In the genomic region with DNA sequence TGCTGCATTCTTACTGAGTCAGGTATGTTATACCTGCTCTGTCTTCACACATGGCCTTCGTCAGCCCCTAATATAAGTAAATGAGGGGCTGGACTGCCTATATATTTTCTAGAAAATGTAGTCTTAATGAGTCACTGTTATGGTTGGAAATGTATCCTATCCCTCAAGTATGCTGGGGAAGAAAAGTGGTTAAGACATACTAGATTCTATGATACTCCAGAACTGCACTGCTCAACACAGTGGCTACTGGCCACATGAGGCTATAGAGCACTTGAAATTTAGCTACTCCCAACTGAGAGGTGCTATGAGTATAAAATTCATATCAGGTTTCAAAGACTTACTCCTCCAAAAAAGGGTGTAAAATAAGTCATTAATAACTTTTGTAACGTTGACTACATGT, we compare ENCODE assay signal across 29 cellular contexts.
"Had no signal": no experiment of that assay in that cellular context is flagged by ENCODE, and none has a peak within 500 bp of the region (broad histone marks: within the 10 kb centered on the region; RNA-seq: fewer than 3 reads in every experiment).

No MANE protein-coding gene starts in this region.

- H3K27ac Mint-ChIP-seq: immature natural killer cell; memory B cell; stimulated activated memory B cell treated with anti-CD40 and anti-IgM and Interleukin-4, amounts not matched to agents 10 μg/mL and 1 μg/mL and 100 μg/mL, for 72 hours; type B pancreatic cell had no signal

- H3K4me1 Mint-ChIP-seq: immature natural killer cell; neural crest cell; stimulated activated memory B cell treated with anti-CD40 and anti-IgM and Interleukin-4, amounts not matched to agents 10 μg/mL and 1 μg/mL and 100 μg/mL, for 72 hours had no signal

- H3K27ac ChIP-seq: dorsolateral prefrontal cortex, heart right ventricle, prostate gland, right atrium auricular region, testis, tibial artery had no signal

- H3K27me3 ChIP-seq: right atrium auricular region, testis, tibial artery had no signal

- H3K36me3 Mint-ChIP-seq: immature natural killer cell; memory B cell; natural killer cell treated with Interleukin-12 subunit alpha and Interleukin-12 subunit beta and Interleukin-15 and Interleukin-18, amount 100 ng/mL, for 72 hours; stimulated activated memory B cell treated with anti-CD40 and anti-IgM and Interleukin-4, amounts not matched to agents 10 μg/mL and 1 μg/mL and 100 μg/mL, for 72 hours; type B pancreatic cell had no signal

- H3K36me3 ChIP-seq: heart right ventricle, prostate gland, right atrium auricular region, tibial artery had no signal

- H3K9me3 Mint-ChIP-seq: immature natural killer cell; memory B cell; naive B cell; natural killer cell treated with Interleukin-12 subunit alpha and Interleukin-12 subunit beta and Interleukin-15 and Interleukin-18, amount 100 ng/mL, for 72 hours; neural crest cell; stimulated activated memory B cell treated with anti-CD40 and anti-IgM and Interleukin-4, amounts not matched to agents 10 μg/mL and 1 μg/mL and 100 μg/mL, for 72 hours; type B pancreatic cell had no signal

- H3K4me1 ChIP-seq: prostate gland had no signal

- ATAC-seq: heart right ventricle; left colon; left ventricle myocardium superior; sciatic nerve; stimulated activated memory B cell treated with anti-CD40 and anti-IgM and Interleukin-4, amounts not matched to agents 10 μg/mL and 1 μg/mL and 100 μg/mL, for 72 hours; stimulated activated naive CD8-positive, alpha-beta T cell treated with anti-CD3 and anti-CD28 coated beads, Interleukin-15, Interleukin-2, amounts not matched to agents 100 U/mL and 50 U/mL, for 24 hours had no signal

- DNase-seq: cerebellar nuclear complex; cortex of kidney; dorsolateral prefrontal cortex; effector CD4-positive, alpha-beta T cell; foreskin melanocyte; glutamatergic neuron; heart right ventricle; hippocampal formation; immature natural killer cell; islet precursor cell; kidney glomerular epithelial cell; left colon; left ventricle myocardium superior; naive B cell; stimulated activated CD4-positive, alpha-beta T cell treated with anti-CD3 and anti-CD28 coated beads, Interleukin-2, amount 100 ng/mL, for 24 hours; stimulated activated CD4-positive, alpha-beta T cell treated with anti-CD3 and anti-CD28 coated beads, Interleukin-4, amount 100 ng/mL, for 4 hours; stimulated activated naive CD8-positive, alpha-beta T cell treated with anti-CD3 and anti-CD28 coated beads, Interleukin-15, Interleukin-2, amounts not matched to agents 100 U/mL and 50 U/mL, for 24 hours; substantia nigra; testis; tibial artery had no signal

- H3K27me3 Mint-ChIP-seq: memory B cell; stimulated activated memory B cell treated with anti-CD40 and anti-IgM and Interleukin-4, amounts not matched to agents 10 μg/mL and 1 μg/mL and 100 μg/mL, for 72 hours had no signal

- H3K9me3 ChIP-seq: heart right ventricle, prostate gland, right atrium auricular region, testis, tibial artery had no signal

- H3K4me3 ChIP-seq: dorsolateral prefrontal cortex, heart right ventricle, lung, prostate gland, right atrium auricular region, testis, tibial artery had no signal

- H3K4me3 Mint-ChIP-seq: immature natural killer cell; memory B cell; naive B cell; natural killer cell treated with Interleukin-12 subunit alpha and Interleukin-12 subunit beta and Interleukin-15 and Interleukin-18, amount 100 ng/mL, for 72 hours; neural crest cell; stimulated activated memory B cell treated with anti-CD40 and anti-IgM and Interleukin-4, amounts not matched to agents 10 μg/mL and 1 μg/mL and 100 μg/mL, for 72 hours; type B pancreatic cell had no signal
